1 cellular context compared by ENCODE assay signal in genomic region chr3:47455806-47456452, GRCh38.
A peak's percentile ranks its signal among the peaks of the same experiment; 100 is the strongest.
TF ChIP-seq lines count a peak whose summit lies in the region.

No MANE protein-coding gene starts in this region.

TF ChIP-seq in K562, 482 proteins besides CTCF, POLR2A, EP300 and RAD21:
- peak; percentile 40 to 53; a peak in 1 of 4 replicates for TF ChIP-seq TRIM24 (IDR thresholded peaks at IDR 0.05)
- TF ChIP-seq NCOA6 (IDR thresholded peaks at IDR 0.05), result no peak
- no peak for TF ChIP-seq YBX1 (IDR thresholded peaks at IDR 0.05)
- TF ChIP-seq BRCA1 (IDR thresholded peaks at IDR 0.05), result no peak
- no peak for TF ChIP-seq BRCA1 (CRISPR knock-in tag; IDR thresholded peaks at IDR 0.05)
- peak; percentile 76 for TF ChIP-seq CEBPG (CRISPR knock-in tag; IDR thresholded peaks at IDR 0.05)
- peak; percentile 94 to 100 for TF ChIP-seq CEBPG (tag; conservative IDR thresholded peaks at IDR 0.05 in 1 of 2, IDR thresholded peaks at IDR 0.05 in 1 of 2)
- peak; percentile 100 for TF ChIP-seq CEBPB (tag; IDR thresholded peaks at IDR 0.05)
- TF ChIP-seq NCOA1 (IDR thresholded peaks at IDR 0.05; ENCODE audit: low read depth), result no peak
- no peak for TF ChIP-seq DEAF1 (CRISPR knock-in tag; IDR thresholded peaks at IDR 0.05)
- TF ChIP-seq KLF6 (CRISPR knock-in tag; IDR thresholded peaks at IDR 0.05; ENCODE audit: borderline replicate concordance), result no peak
- no peak for TF ChIP-seq ATF7 (IDR thresholded peaks at IDR 0.05)
- no peak for TF ChIP-seq ZNF133 (CRISPR knock-in tag; IDR thresholded peaks at IDR 0.05)
- TF ChIP-seq L3MBTL2 (IDR thresholded peaks at IDR 0.05), result no peak
- no peak for TF ChIP-seq ZNF644 (tag; IDR thresholded peaks at IDR 0.05; ENCODE audit: low read depth)
- peak; percentile 92 for TF ChIP-seq IRF9 (tag; IDR thresholded peaks at IDR 0.05)
- no peak for TF ChIP-seq SLC30A9 (CRISPR knock-in tag; IDR thresholded peaks at IDR 0.05)
- TF ChIP-seq GMEB1 (CRISPR knock-in tag; IDR thresholded peaks at IDR 0.05), result no peak
